Comparison of ENCODE assay signal across 1 cellular context in the genomic region with DNA sequence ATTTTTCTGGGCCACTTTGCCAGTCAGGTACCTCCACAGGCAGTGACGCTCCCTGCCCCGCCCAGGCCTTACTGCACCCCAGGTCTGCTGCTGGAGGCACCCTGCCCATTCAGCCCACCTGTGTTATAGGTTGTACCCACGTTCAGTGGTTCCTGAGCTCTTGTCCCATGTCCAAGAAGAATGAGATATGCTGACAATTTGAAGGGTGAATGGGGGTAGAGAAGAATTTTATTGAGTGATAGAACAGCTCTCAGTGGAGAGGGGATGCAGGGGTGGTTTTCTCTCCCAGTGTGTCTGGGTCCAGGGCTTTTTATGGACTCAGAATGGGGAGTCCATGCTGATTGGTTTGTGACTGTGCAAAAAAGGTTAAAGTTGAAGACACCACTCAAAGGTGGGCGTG.
TF ChIP-seq lines count a peak whose summit lies in the region.

No MANE protein-coding gene starts in this region.

TF ChIP-seq in GM23338, 12 proteins besides CTCF, POLR2A, EP300 and RAD21:
- TF ChIP-seq CREB1 (CRISPR knock-in tag; IDR thresholded peaks at IDR 0.05; ENCODE audit: low read depth) (no peak), EZH2 (IDR thresholded peaks at IDR 0.05; ENCODE audit: low read depth, unreplicated experiment) (no peak), JUNB (IDR thresholded peaks at IDR 0.05; ENCODE audit: unreplicated experiment) (no peak), ZNF331 (CRISPR knock-in tag; IDR thresholded peaks at IDR 0.05; ENCODE audit: low read depth) (no peak), NANOG (IDR thresholded peaks at IDR 0.05; ENCODE audit: borderline replicate concordance) (no peak), ZNF114 (CRISPR knock-in tag; IDR thresholded peaks at IDR 0.05) (no peak), POLR2AphosphoS5 (IDR thresholded peaks at IDR 0.05; ENCODE audit: low read depth) (no peak), STAT1 (IDR thresholded peaks at IDR 0.05; ENCODE audit: unreplicated experiment) (no peak), EZH2phosphoT487 (IDR thresholded peaks at IDR 0.05; ENCODE audit: unreplicated experiment) (no peak)
- TF ChIP-seq, protein P1, sequence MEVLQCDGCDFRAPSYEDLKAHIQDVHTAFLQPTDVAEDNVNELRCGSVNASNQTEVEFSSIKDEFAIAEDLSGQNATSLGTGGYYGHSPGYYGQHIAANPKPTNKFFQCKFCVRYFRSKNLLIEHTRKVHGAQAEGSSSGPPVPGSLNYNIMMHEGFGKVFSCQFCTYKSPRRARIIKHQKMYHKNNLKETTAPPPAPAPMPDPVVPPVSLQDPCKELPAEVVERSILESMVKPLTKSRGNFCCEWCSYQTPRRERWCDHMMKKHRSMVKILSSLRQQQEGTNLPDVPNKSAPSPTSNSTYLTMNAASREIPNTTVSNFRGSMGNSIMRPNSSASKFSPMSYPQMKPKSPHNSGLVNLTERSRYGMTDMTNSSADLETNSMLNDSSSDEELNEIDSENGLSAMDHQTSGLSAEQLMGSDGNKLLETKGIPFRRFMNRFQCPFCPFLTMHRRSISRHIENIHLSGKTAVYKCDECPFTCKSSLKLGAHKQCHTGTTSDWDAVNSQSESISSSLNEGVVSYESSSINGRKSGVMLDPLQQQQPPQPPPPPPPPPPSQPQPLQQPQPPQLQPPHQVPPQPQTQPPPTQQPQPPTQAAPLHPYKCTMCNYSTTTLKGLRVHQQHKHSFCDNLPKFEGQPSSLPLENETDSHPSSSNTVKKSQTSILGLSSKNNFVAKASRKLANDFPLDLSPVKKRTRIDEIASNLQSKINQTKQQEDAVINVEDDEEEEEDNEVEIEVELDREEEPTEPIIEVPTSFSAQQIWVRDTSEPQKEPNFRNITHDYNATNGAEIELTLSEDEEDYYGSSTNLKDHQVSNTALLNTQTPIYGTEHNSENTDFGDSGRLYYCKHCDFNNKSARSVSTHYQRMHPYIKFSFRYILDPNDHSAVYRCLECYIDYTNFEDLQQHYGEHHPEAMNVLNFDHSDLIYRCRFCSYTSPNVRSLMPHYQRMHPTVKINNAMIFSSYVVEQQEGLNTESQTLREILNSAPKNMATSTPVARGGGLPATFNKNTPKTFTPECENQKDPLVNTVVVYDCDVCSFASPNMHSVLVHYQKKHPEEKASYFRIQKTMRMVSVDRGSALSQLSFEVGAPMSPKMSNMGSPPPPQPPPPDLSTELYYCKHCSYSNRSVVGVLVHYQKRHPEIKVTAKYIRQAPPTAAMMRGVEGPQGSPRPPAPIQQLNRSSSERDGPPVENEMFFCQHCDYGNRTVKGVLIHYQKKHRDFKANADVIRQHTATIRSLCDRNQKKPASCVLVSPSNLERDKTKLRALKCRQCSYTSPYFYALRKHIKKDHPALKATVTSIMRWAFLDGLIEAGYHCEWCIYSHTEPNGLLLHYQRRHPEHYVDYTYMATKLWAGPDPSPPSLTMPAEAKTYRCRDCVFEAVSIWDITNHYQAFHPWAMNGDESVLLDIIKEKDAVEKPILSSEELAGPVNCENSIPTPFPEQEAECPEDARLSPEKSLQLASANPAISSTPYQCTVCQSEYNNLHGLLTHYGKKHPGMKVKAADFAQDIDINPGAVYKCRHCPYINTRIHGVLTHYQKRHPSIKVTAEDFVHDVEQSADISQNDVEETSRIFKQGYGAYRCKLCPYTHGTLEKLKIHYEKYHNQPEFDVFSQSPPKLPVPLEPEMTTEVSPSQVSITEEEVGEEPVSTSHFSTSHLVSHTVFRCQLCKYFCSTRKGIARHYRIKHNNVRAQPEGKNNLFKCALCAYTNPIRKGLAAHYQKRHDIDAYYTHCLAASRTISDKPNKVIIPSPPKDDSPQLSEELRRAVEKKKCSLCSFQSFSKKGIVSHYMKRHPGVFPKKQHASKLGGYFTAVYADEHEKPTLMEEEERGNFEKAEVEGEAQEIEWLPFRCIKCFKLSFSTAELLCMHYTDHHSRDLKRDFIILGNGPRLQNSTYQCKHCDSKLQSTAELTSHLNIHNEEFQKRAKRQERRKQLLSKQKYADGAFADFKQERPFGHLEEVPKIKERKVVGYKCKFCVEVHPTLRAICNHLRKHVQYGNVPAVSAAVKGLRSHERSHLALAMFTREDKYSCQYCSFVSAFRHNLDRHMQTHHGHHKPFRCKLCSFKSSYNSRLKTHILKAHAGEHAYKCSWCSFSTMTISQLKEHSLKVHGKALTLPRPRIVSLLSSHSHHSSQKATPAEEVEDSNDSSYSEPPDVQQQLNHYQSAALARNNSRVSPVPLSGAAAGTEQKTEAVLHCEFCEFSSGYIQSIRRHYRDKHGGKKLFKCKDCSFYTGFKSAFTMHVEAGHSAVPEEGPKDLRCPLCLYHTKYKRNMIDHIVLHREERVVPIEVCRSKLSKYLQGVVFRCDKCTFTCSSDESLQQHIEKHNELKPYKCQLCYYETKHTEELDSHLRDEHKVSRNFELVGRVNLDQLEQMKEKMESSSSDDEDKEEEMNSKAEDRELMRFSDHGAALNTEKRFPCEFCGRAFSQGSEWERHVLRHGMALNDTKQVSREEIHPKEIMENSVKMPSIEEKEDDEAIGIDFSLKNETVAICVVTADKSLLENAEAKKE (CRISPR knock-in tag; IDR thresholded peaks at IDR 0.05): no peak
- TF ChIP-seq, protein P2, sequence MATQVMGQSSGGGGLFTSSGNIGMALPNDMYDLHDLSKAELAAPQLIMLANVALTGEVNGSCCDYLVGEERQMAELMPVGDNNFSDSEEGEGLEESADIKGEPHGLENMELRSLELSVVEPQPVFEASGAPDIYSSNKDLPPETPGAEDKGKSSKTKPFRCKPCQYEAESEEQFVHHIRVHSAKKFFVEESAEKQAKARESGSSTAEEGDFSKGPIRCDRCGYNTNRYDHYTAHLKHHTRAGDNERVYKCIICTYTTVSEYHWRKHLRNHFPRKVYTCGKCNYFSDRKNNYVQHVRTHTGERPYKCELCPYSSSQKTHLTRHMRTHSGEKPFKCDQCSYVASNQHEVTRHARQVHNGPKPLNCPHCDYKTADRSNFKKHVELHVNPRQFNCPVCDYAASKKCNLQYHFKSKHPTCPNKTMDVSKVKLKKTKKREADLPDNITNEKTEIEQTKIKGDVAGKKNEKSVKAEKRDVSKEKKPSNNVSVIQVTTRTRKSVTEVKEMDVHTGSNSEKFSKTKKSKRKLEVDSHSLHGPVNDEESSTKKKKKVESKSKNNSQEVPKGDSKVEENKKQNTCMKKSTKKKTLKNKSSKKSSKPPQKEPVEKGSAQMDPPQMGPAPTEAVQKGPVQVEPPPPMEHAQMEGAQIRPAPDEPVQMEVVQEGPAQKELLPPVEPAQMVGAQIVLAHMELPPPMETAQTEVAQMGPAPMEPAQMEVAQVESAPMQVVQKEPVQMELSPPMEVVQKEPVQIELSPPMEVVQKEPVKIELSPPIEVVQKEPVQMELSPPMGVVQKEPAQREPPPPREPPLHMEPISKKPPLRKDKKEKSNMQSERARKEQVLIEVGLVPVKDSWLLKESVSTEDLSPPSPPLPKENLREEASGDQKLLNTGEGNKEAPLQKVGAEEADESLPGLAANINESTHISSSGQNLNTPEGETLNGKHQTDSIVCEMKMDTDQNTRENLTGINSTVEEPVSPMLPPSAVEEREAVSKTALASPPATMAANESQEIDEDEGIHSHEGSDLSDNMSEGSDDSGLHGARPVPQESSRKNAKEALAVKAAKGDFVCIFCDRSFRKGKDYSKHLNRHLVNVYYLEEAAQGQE (IDR thresholded peaks at IDR 0.05; ENCODE audit: unreplicated experiment): no peak
- TF ChIP-seq, protein P3, sequence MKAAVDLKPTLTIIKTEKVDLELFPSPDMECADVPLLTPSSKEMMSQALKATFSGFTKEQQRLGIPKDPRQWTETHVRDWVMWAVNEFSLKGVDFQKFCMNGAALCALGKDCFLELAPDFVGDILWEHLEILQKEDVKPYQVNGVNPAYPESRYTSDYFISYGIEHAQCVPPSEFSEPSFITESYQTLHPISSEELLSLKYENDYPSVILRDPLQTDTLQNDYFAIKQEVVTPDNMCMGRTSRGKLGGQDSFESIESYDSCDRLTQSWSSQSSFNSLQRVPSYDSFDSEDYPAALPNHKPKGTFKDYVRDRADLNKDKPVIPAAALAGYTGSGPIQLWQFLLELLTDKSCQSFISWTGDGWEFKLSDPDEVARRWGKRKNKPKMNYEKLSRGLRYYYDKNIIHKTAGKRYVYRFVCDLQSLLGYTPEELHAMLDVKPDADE (IDR thresholded peaks at IDR 0.05): no peak
TF ChIP-seq in GM23338: peak in this region for 0.
